38 cellular contexts compared by ENCODE assay signal in genomic region chr3:160392798-160393197, GRCh38. TPM values are rescaled to one million over a fixed set of nuclear protein-coding genes. Genes with fewer than 3 reads are reported as not detected.
"Had no signal": no experiment of that assay in that cellular context is flagged by ENCODE, and none has a peak within 500 bp of the region (broad histone marks: within the 10 kb centered on the region; RNA-seq: fewer than 3 reads in every experiment).

No MANE protein-coding gene starts in this region.

- H3K36me3 ChIP-seq: adrenal gland, ascending aorta, brain microvascular endothelial cell, breast epithelium, cardiac muscle cell had no signal

- H3K27ac Mint-ChIP-seq: activated naive CD4-positive, alpha-beta T cell treated with anti-CD3 and anti-CD28 coated beads for 36 hours; activated naive CD4-positive, alpha-beta T cell treated with anti-CD3 and anti-CD28 coated beads, Interleukin-2, amount 10 ng/mL, durations not matched to agents 7 days and 5 days; activated naive CD4-positive, alpha-beta T cell treated with anti-CD3 and anti-CD28 coated beads, Interleukin-2, amount 50 U/mL, for 24 hours; activated naive CD4-positive, alpha-beta T cell treated with anti-CD3 and anti-CD28 coated beads, Interleukin-2, amount 50 U/mL, for 72 hours; activated naive CD8-positive, alpha-beta T cell; activated naive CD8-positive, alpha-beta T cell treated with anti-CD3 and anti-CD28 coated beads for 36 hours; activated naive CD8-positive, alpha-beta T cell treated with anti-CD3 and anti-CD28 coated beads, Interleukin-2, amount 50 U/mL, for 24 hours; activated T-cell treated with anti-CD3 and anti-CD28 coated beads, Interleukin-2, amount 50 U/mL, for 72 hours; activated T-helper 1 cell treated with anti-CD3 and anti-CD28 coated beads, Interleukin-12 subunit alpha, Interleukin-12 subunit beta, Interleukin-2, Interleukin-4 antibody, amounts not matched to agents 30 ng/mL and 10 ng/mL and 1 ng/mL, durations not matched to agents 14 hours and 24 hours and 36 hours; activated T-helper 17 cell treated with anti-CD3 and anti-CD28 coated beads, Interleukin-2, amount 50 U/mL, for 72 hours; activated T-helper 2 cell treated with anti-CD3 and anti-CD28 coated beads, Interferon-gamma antibody, Interleukin-2, Interleukin-4, amounts not matched to agents 10 μg/mL and 5 μg/mL and 100 μg/mL, durations not matched to agents 14 hours and 24 hours and 36 hours had no signal

- H3K4me3 Mint-ChIP-seq: activated naive CD4-positive, alpha-beta T cell treated with anti-CD3 and anti-CD28 coated beads for 36 hours; activated naive CD4-positive, alpha-beta T cell treated with anti-CD3 and anti-CD28 coated beads, Interleukin-2, amount 10 ng/mL, durations not matched to agents 7 days and 5 days; activated naive CD4-positive, alpha-beta T cell treated with anti-CD3 and anti-CD28 coated beads, Interleukin-2, amount 50 U/mL, for 24 hours; activated naive CD8-positive, alpha-beta T cell; activated naive CD8-positive, alpha-beta T cell treated with anti-CD3 and anti-CD28 coated beads for 36 hours; activated naive CD8-positive, alpha-beta T cell treated with anti-CD3 and anti-CD28 coated beads, Interleukin-2, amount 10 ng/mL, durations not matched to agents 7 days and 5 days; activated naive CD8-positive, alpha-beta T cell treated with anti-CD3 and anti-CD28 coated beads, Interleukin-2, amount 50 U/mL, for 24 hours; activated T-cell treated with anti-CD3 and anti-CD28 coated beads, Interleukin-2, amount 50 U/mL, for 4 hours; activated T-cell treated with anti-CD3 and anti-CD28 coated beads, Interleukin-2, amount 50 U/mL, for 72 hours; activated T-helper 1 cell treated with anti-CD3 and anti-CD28 coated beads, Interleukin-12 subunit alpha, Interleukin-12 subunit beta, Interleukin-2, Interleukin-4 antibody, amounts not matched to agents 30 ng/mL and 10 ng/mL and 1 ng/mL, durations not matched to agents 14 hours and 24 hours and 36 hours; activated T-helper 17 cell treated with anti-CD3 and anti-CD28 coated beads, Interleukin-2, amount 50 U/mL, for 72 hours; central memory CD8-positive, alpha-beta T cell had no signal

- H3K4me1 ChIP-seq: adrenal gland, ascending aorta, body of pancreas, breast epithelium had no signal

- H3K27me3 ChIP-seq: adrenal gland, ascending aorta, body of pancreas, brain microvascular endothelial cell, breast epithelium, cardiac muscle cell had no signal

- H3K4me3 ChIP-seq: adrenal gland, ascending aorta, body of pancreas, breast epithelium, cardiac muscle cell had no signal

- DNase-seq: activated effector memory CD4-positive, alpha-beta T cell treated with anti-CD3 and anti-CD28 coated beads, Interleukin-2, amount 50 U/mL, for 16 hours; activated effector memory CD4-positive, alpha-beta T cell treated with Interleukin-2 at 50 U/mL for 16 hours; activated gamma-delta T cell; activated gamma-delta T cell treated with Interleukin-2 at 50 U/mL for 16 hours; activated naive CD4-positive, alpha-beta T cell; activated naive CD4-positive, alpha-beta T cell treated with anti-CD3 and anti-CD28 coated beads for 36 hours; activated naive CD4-positive, alpha-beta T cell treated with anti-CD3 and anti-CD28 coated beads, Interleukin-2, amount 10 ng/mL, durations not matched to agents 7 days and 5 days; activated naive CD4-positive, alpha-beta T cell treated with anti-CD3 and anti-CD28 coated beads, Interleukin-2, amount 50 U/mL, for 16 hours; activated naive CD4-positive, alpha-beta T cell treated with Interleukin-2 at 50 U/mL for 16 hours; activated naive CD8-positive, alpha-beta T cell treated with anti-CD3 and anti-CD28 coated beads for 36 hours; activated naive CD8-positive, alpha-beta T cell treated with anti-CD3 and anti-CD28 coated beads, Interleukin-2, amount 10 ng/mL, durations not matched to agents 7 days and 5 days; activated naive CD8-positive, alpha-beta T cell treated with anti-CD3 and anti-CD28 coated beads, Interleukin-2, amount 50 U/mL, for 24 hours; activated T-cell treated with anti-CD3 and anti-CD28 coated beads, Interleukin-2, amount 50 U/mL, for 4 hours; activated T-cell treated with anti-CD3 and anti-CD28 coated beads, Interleukin-2, amount 50 U/mL, for 48 hours; activated T-cell treated with anti-CD3 and anti-CD28 coated beads, Interleukin-2, amount 50 U/mL, for 72 hours; adrenal gland; amniotic stem cell; amygdala; anterior cingulate cortex; aorta; body of pancreas; brain microvascular endothelial cell; caudate nucleus; central memory CD4-positive, alpha-beta T cell; cerebellar nuclear complex had no signal

- H3K9me3 Mint-ChIP-seq: activated naive CD4-positive, alpha-beta T cell treated with anti-CD3 and anti-CD28 coated beads for 36 hours; activated naive CD4-positive, alpha-beta T cell treated with anti-CD3 and anti-CD28 coated beads, Interleukin-2, amount 10 ng/mL, durations not matched to agents 7 days and 5 days; activated naive CD4-positive, alpha-beta T cell treated with anti-CD3 and anti-CD28 coated beads, Interleukin-2, amount 50 U/mL, for 24 hours; activated naive CD4-positive, alpha-beta T cell treated with anti-CD3 and anti-CD28 coated beads, Interleukin-2, amount 50 U/mL, for 72 hours; activated naive CD8-positive, alpha-beta T cell treated with anti-CD3 and anti-CD28 coated beads for 36 hours; activated naive CD8-positive, alpha-beta T cell treated with anti-CD3 and anti-CD28 coated beads, Interleukin-2, amount 50 U/mL, for 24 hours; activated T-cell treated with anti-CD3 and anti-CD28 coated beads, Interleukin-2, amount 50 U/mL, for 4 hours; activated T-cell treated with anti-CD3 and anti-CD28 coated beads, Interleukin-2, amount 50 U/mL, for 72 hours; activated T-helper 1 cell treated with anti-CD3 and anti-CD28 coated beads, Interleukin-12 subunit alpha, Interleukin-12 subunit beta, Interleukin-2, Interleukin-4 antibody, amounts not matched to agents 30 ng/mL and 10 ng/mL and 1 ng/mL, durations not matched to agents 14 hours and 24 hours and 36 hours; activated T-helper 17 cell treated with anti-CD3 and anti-CD28 coated beads, Interleukin-2, amount 50 U/mL, for 72 hours; activated T-helper 2 cell treated with anti-CD3 and anti-CD28 coated beads, Interferon-gamma antibody, Interleukin-2, Interleukin-4, amounts not matched to agents 10 μg/mL and 5 μg/mL and 100 μg/mL, durations not matched to agents 14 hours and 24 hours and 36 hours; brain; central memory CD8-positive, alpha-beta T cell had no signal

- H3K27me3 Mint-ChIP-seq: activated naive CD4-positive, alpha-beta T cell treated with anti-CD3 and anti-CD28 coated beads, Interleukin-2, amount 10 ng/mL, durations not matched to agents 7 days and 5 days; activated naive CD4-positive, alpha-beta T cell treated with anti-CD3 and anti-CD28 coated beads, Interleukin-2, amount 50 U/mL, for 24 hours; activated naive CD8-positive, alpha-beta T cell; activated naive CD8-positive, alpha-beta T cell treated with anti-CD3 and anti-CD28 coated beads for 36 hours; activated naive CD8-positive, alpha-beta T cell treated with anti-CD3 and anti-CD28 coated beads, Interleukin-2, amount 10 ng/mL, durations not matched to agents 7 days and 5 days; activated naive CD8-positive, alpha-beta T cell treated with anti-CD3 and anti-CD28 coated beads, Interleukin-2, amount 50 U/mL, for 24 hours; activated T-helper 17 cell treated with anti-CD3 and anti-CD28 coated beads, Interleukin-2, amount 50 U/mL, for 72 hours; brain; central memory CD8-positive, alpha-beta T cell had no signal

- H3K27ac ChIP-seq: adrenal gland, ascending aorta, body of pancreas, brain microvascular endothelial cell, breast epithelium, cardiac muscle cell had no signal

- ATAC-seq: activated naive CD4-positive, alpha-beta T cell treated with anti-CD3 and anti-CD28 coated beads, Interleukin-2, amount 50 U/mL, for 72 hours; activated naive CD8-positive, alpha-beta T cell treated with anti-CD3 and anti-CD28 coated beads, Interleukin-2, amount 50 U/mL, for 24 hours; activated T-cell treated with anti-CD3 and anti-CD28 coated beads, Interleukin-2, amount 50 U/mL, for 4 hours; activated T-cell treated with anti-CD3 and anti-CD28 coated beads, Interleukin-2, amount 50 U/mL, for 72 hours; activated T-helper 17 cell treated with anti-CD3 and anti-CD28 coated beads, Interleukin-2, amount 50 U/mL, for 72 hours; body of pancreas had no signal

- H3K9me3 ChIP-seq: adrenal gland, ascending aorta, body of pancreas, breast epithelium had no signal

- FAIRE-seq: astrocyte, bronchial epithelial cell had no signal

RNA-seq across cellular contexts. Expression of gene TRIM59, which starts 56.8 kb away (rescaled TPM):
- total RNA-seq: ascending aorta had no signal
